Comparison of ENCODE assay signal across 23 cellular contexts in the genomic region with DNA sequence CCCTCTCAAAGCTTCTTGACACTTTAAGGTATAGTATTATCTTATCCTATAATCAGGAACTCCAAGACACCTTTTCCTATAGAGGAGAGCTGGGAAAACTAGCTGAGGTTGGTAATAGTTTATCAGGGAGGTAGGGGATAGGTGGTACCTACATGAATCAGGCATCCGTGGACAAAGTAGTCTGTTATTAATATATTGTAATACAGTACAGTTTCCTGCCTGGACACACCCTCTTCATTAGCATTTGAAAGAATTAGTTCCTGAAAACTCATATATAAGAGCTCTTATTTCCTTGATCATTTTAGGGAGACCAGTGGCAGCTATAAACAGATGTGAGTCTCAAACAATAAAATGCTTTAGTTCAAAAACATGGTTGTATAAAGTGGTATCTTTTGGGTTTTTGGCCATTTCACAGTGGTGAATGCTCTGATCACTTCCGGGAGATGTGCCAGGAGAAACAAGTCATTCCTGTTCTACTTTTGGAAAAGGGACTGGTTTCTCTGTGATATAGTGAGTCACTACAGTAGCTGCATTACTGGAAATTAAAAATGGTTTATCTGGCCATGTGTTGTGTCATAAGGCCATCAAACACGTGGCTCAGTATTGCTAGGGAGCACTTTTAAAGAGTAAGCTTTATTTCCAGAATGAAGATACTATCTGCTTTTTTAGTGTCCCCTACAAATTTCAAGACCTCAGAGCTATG.
A peak's percentile ranks its signal among the peaks of the same experiment; 100 is the strongest.
DNase-seq lines count a peak whose midpoint lies in the region; ATAC-seq and TF ChIP-seq lines count a peak whose summit lies in the region.
"Had no signal": no experiment of that assay in that cellular context is flagged by ENCODE, and none has a peak within 500 bp of the region (broad histone marks: within the 10 kb centered on the region; RNA-seq: fewer than 3 reads in every experiment).

No MANE protein-coding gene starts in this region.

- ATAC-seq in HG02938 (IDR thresholded peaks at IDR 0.05; ENCODE audit: unreplicated experiment) (no peak), HG02885 (IDR thresholded peaks at IDR 0.05; ENCODE audit: poor library complexity, unreplicated experiment) (no peak)
- ATAC-seq: gastroesophageal sphincter, GM23338, Panc1, right cardiac atrium had no signal

- TF ChIP-seq CTCF in AG04449 (IDR thresholded peaks at IDR 0.05; ENCODE audit: insufficient read depth, low read length, missing control alignments) (no peak), SU-DHL-6 (IDR thresholded peaks at IDR 0.05; ENCODE audit: insufficient read depth, low read length, poor library complexity, severe bottlenecking) (no peak), fibroblast of the aortic adventitia (IDR thresholded peaks at IDR 0.05; ENCODE audit: insufficient read depth, low read length) (no peak)

- no peaks in the 10 kb centered on the region for H3K36me3 ChIP-seq in GM23248 (ENCODE audit: low read depth)
- H3K36me3 ChIP-seq in SU-DHL-6 (ENCODE audit: low read length) = no peaks in the 10 kb centered on the region
- H3K36me3 ChIP-seq: breast epithelium, gastroesophageal sphincter, thyroid gland had no signal

- peak; percentile 21 for DNase-seq in AG04449 (ENCODE audit: low read depth, low spot score)
- DNase-seq in GM23248 = peak; percentile 75
- peak; percentile 56 for DNase-seq in fibroblast of the aortic adventitia (ENCODE audit: low read depth)
- DNase-seq in DMS153 treated with DMSO at 0.1 percent for 48 hours (lab: John Stamatoyannopoulos, UW; ENCODE audit: unreplicated experiment) = no peak
- no peak for DNase-seq in NCI-H146 treated with DMSO at 0.1 percent for 48 hours (lab: John Stamatoyannopoulos, UW; ENCODE audit: unreplicated experiment)
- DNase-seq: activated CD4-positive, CD25-positive, alpha-beta regulatory T cell; DMS 273 treated with DMSO at 0.1 percent for 48 hours; effector CD8-positive, alpha-beta T cell; NCI-H1694; NCI-H526 treated with DMSO at 0.1 percent for 48 hours; nephron progenitor cell; stimulated activated CD4-positive, alpha-beta T cell treated with anti-CD3 and anti-CD28 coated beads, Interleukin-1b, Interleukin-23, amount 100 ng/mL, for 48 hours; stimulated activated CD8-positive, alpha-beta memory T cell treated with anti-CD3 and anti-CD28 coated beads, Interleukin-4, amount 100 ng/mL, for 48 hours; thyroid gland had no signal

- H3K9ac ChIP-seq in GM23248 (no peak overlapping the region), SU-DHL-6 (ENCODE audit: low read length) (peak overlapping the region; percentile 29)

- H3K4me2 ChIP-seq in GM23248 (ENCODE audit: unreplicated experiment) = no peak overlapping the region
- peak overlapping the region; percentile 55 for H3K4me2 ChIP-seq in SU-DHL-6 (ENCODE audit: low read depth, low read length, poor library complexity, severe bottlenecking)
- H3K4me2 ChIP-seq: GM23338 had no signal

- H3K27me3 ChIP-seq in GM23248 (replicated peaks; ENCODE audit: insufficient read depth) (no peaks in the 10 kb centered on the region), SU-DHL-6 (ENCODE audit: low read length) (no peaks in the 10 kb centered on the region)
- H3K27me3 ChIP-seq: breast epithelium, gastroesophageal sphincter, thyroid gland had no signal

- no peaks in the 10 kb centered on the region for H3F3A ChIP-seq in GM23248 (ENCODE audit: insufficient read depth)
- H3F3A ChIP-seq in SU-DHL-6 (ENCODE audit: insufficient read depth) = peaks cover 15% of the 10 kb centered on the region

- H3K4me3 ChIP-seq in AG04449 (ENCODE audit: low read depth, low read length) (no peak overlapping the region), GM23248 (no peak overlapping the region), SU-DHL-6 (ENCODE audit: insufficient read depth, low read length, poor library complexity, severe bottlenecking) (no peak overlapping the region), fibroblast of the aortic adventitia (ENCODE audit: low read depth, low read length) (no peak overlapping the region)
- H3K4me3 ChIP-seq: breast epithelium, gastroesophageal sphincter, GM23338, lung, thyroid gland had no signal

- 0 out of 2 replicates have a peak overlapping the region, but pooled peaks have one; percentile 29 for H2AFZ ChIP-seq in GM23248
- peak overlapping the region; percentile 12 for H2AFZ ChIP-seq in SU-DHL-6 (ENCODE audit: low read depth, low read length, severe bottlenecking)
- H2AFZ ChIP-seq: GM23338 had no signal

- no peaks in the 10 kb centered on the region for H4K20me1 ChIP-seq in GM23248 (ENCODE audit: insufficient read depth)
- no peaks in the 10 kb centered on the region for H4K20me1 ChIP-seq in SU-DHL-6 (ENCODE audit: low read depth, low read length)

- 3 to 5% methylated on average over 3 of the region's 3 CpGs for WGBS in GM23248 (ENCODE audit: low coverage in 1 of 2, low lambda C conversion rate in 2 of 2, missing lambda C conversion rate in 2 of 2), 2 experiments

- POLR2A ChIA-PET in AG04449 (lab: Yijun Ruan, JAX) = no interaction called here

- CTCF ChIA-PET in AG04449 (lab: Yijun Ruan, JAX) = no interaction called here

- no peaks in the 10 kb centered on the region for H3K9me3 ChIP-seq in GM23248 (ENCODE audit: low read depth)
- H3K9me3 ChIP-seq in SU-DHL-6 (ENCODE audit: insufficient read depth, low read length) = no peaks in the 10 kb centered on the region
- H3K9me3 ChIP-seq: breast epithelium, gastroesophageal sphincter, thyroid gland had no signal

- H3K4me1 ChIP-seq in GM23248 (ENCODE audit: insufficient read depth) = no peaks in the 10 kb centered on the region; the same call in 1 of the 2 replicates
- H3K4me1 ChIP-seq: breast epithelium, gastroesophageal sphincter, thyroid gland had no signal

- no peaks in the 10 kb centered on the region for H3K9me2 ChIP-seq in GM23248 (ENCODE audit: insufficient read depth)
- no peaks in the 10 kb centered on the region for H3K9me2 ChIP-seq in SU-DHL-6 (replicated peaks; ENCODE audit: insufficient read depth, low read length)

- no peaks in the 10 kb centered on the region for H3K79me2 ChIP-seq in GM23248 (ENCODE audit: insufficient read depth)
- no peaks in the 10 kb centered on the region for H3K79me2 ChIP-seq in SU-DHL-6 (ENCODE audit: insufficient read depth, low read length)

- no peak overlapping the region for H3K27ac ChIP-seq in GM23248
- H3K27ac ChIP-seq in SU-DHL-6 (ENCODE audit: low read depth, low read length) = peak overlapping the region; percentile 91
- H3K27ac ChIP-seq: gastroesophageal sphincter, thyroid gland had no signal

- in situ Hi-C loops in GM23248 (cut with MboI) = no loop called here

Comparison
In these comparisons a context has a peak if more than half of its experiments do, and no peak if none do; other contexts are left out.
1. DNase-seq: peak in AG04449 (single experiment), GM23248 (single experiment) and fibroblast of the aortic adventitia (single experiment); none in DMS153 treated with DMSO at 0.1 percent for 48 hours (single experiment) and NCI-H146 treated with DMSO at 0.1 percent for 48 hours (single experiment).